1 cellular context compared by ENCODE assay signal in genomic region chr1:84603941-84604830, GRCh38.
A peak's percentile ranks its signal among the peaks of the same experiment; 100 is the strongest.
TF ChIP-seq lines count a peak whose summit lies in the region.

No MANE protein-coding gene starts in this region.

TF ChIP-seq in HepG2, 621 proteins besides CTCF, POLR2A, EP300 and RAD21 (continued from another document and continues in another):
- TF ChIP-seq ZNF431 (CRISPR knock-in tag; IDR thresholded peaks at IDR 0.05; ENCODE audit: borderline replicate concordance, low read depth) (no peak), ZNF282 (IDR thresholded peaks at IDR 0.05; ENCODE audit: partially characterized antibody) (no peak), ZNF333 (CRISPR knock-in tag; IDR thresholded peaks at IDR 0.05; ENCODE audit: borderline replicate concordance) (no peak), ZNF484 (CRISPR knock-in tag; IDR thresholded peaks at IDR 0.05; ENCODE audit: borderline replicate concordance, low read depth) (no peak), ZNF75D (CRISPR knock-in tag; IDR thresholded peaks at IDR 0.05; ENCODE audit: borderline replicate concordance) (no peak), ZNF556 (CRISPR knock-in tag; IDR thresholded peaks at IDR 0.05; ENCODE audit: borderline replicate concordance) (peak; percentile 34; the same call in 1 of the 2 replicates), KAT2B (IDR thresholded peaks at IDR 0.05; ENCODE audit: borderline replicate concordance, low read depth, low read length) (no peak), ZNF616 (CRISPR knock-in tag; IDR thresholded peaks at IDR 0.05; ENCODE audit: low read depth) (no peak), CBX5 (CRISPR knock-in tag; IDR thresholded peaks at IDR 0.05; ENCODE audit: borderline replicate concordance) (0 out of 2 replicates have a peak, but pooled peaks have one; percentile 31), ARHGAP35 (CRISPR knock-in tag; IDR thresholded peaks at IDR 0.05; ENCODE audit: borderline replicate concordance) (no peak), HMGXB3 (CRISPR knock-in tag; IDR thresholded peaks at IDR 0.05; ENCODE audit: borderline replicate concordance) (no peak), JUN (CRISPR knock-in tag; IDR thresholded peaks at IDR 0.05) (no peak), MAX (IDR thresholded peaks at IDR 0.05) (peak; percentile 69), MAF1 (CRISPR knock-in tag; IDR thresholded peaks at IDR 0.05; ENCODE audit: borderline replicate concordance) (no peak), ZNF432 (CRISPR knock-in tag; IDR thresholded peaks at IDR 0.05; ENCODE audit: borderline replicate concordance) (no peak), SNAPC5 (CRISPR knock-in tag; IDR thresholded peaks at IDR 0.05; ENCODE audit: borderline replicate concordance) (no peak), FOXP4 (CRISPR knock-in tag; IDR thresholded peaks at IDR 0.05) (peak; percentile 40), ZSCAN21 (CRISPR knock-in tag; IDR thresholded peaks at IDR 0.05; ENCODE audit: borderline replicate concordance) (no peak; the same call in 1 of the 2 replicates), ZGPAT (CRISPR knock-in tag; IDR thresholded peaks at IDR 0.05) (0 out of 2 replicates have a peak, but pooled peaks have one; percentile 31), PRDM4 (CRISPR knock-in tag; IDR thresholded peaks at IDR 0.05; ENCODE audit: borderline replicate concordance) (no peak), ZNF44 (CRISPR knock-in tag; IDR thresholded peaks at IDR 0.05) (no peak), MEIS1 (CRISPR knock-in tag; IDR thresholded peaks at IDR 0.05; ENCODE audit: borderline replicate concordance) (no peak), SP4 (CRISPR knock-in tag; IDR thresholded peaks at IDR 0.05) (no peak), ZBTB33 (CRISPR knock-in tag; IDR thresholded peaks at IDR 0.05) (no peak), ZNF672 (CRISPR knock-in tag; IDR thresholded peaks at IDR 0.05) (no peak), ZEB1 (IDR thresholded peaks at IDR 0.05; ENCODE audit: insufficient replicate concordance, low read depth) (no peak), ZMYM3 (CRISPR knock-in tag; IDR thresholded peaks at IDR 0.05) (no peak), ZNF543 (CRISPR knock-in tag; IDR thresholded peaks at IDR 0.05) (no peak), ZBTB7B (CRISPR knock-in tag; IDR thresholded peaks at IDR 0.05) (no peak), ATM (IDR thresholded peaks at IDR 0.05; ENCODE audit: borderline replicate concordance) (no peak), SRSF1 (optimal IDR thresholded peaks at IDR 0.05; ENCODE audit: low read depth, low read length) (no peak), ZNF350 (CRISPR knock-in tag; IDR thresholded peaks at IDR 0.05; ENCODE audit: borderline replicate concordance, low read depth) (no peak), SIX4 (CRISPR knock-in tag; IDR thresholded peaks at IDR 0.05) (no peak), THYN1 (CRISPR knock-in tag; IDR thresholded peaks at IDR 0.05; ENCODE audit: borderline replicate concordance, low read depth) (no peak), NFYC (CRISPR knock-in tag; IDR thresholded peaks at IDR 0.05) (no peak), IRF2 (CRISPR knock-in tag; IDR thresholded peaks at IDR 0.05) (no peak), CREB3 (CRISPR knock-in tag; IDR thresholded peaks at IDR 0.05) (no peak), HNF4G (IDR thresholded peaks at IDR 0.05; ENCODE audit: borderline replicate concordance, low read depth, low read length) (no peak), HNF4G (CRISPR knock-in tag; IDR thresholded peaks at IDR 0.05; ENCODE audit: borderline replicate concordance, low read depth) (no peak), ZNF562 (CRISPR knock-in tag; IDR thresholded peaks at IDR 0.05; ENCODE audit: borderline replicate concordance) (no peak), MBD4 (IDR thresholded peaks at IDR 0.05; ENCODE audit: borderline replicate concordance, low read length) (no peak), GABPB1 (CRISPR knock-in tag; IDR thresholded peaks at IDR 0.05) (no peak), ZNF782 (CRISPR knock-in tag; IDR thresholded peaks at IDR 0.05; ENCODE audit: borderline replicate concordance) (no peak), JDP2 (CRISPR knock-in tag; IDR thresholded peaks at IDR 0.05; ENCODE audit: borderline replicate concordance) (no peak), TCF12 (IDR thresholded peaks at IDR 0.05) (no peak), TCF12 (CRISPR knock-in tag; IDR thresholded peaks at IDR 0.05) (no peak), MLXIP (CRISPR knock-in tag; IDR thresholded peaks at IDR 0.05; ENCODE audit: borderline replicate concordance) (no peak), MED13 (CRISPR knock-in tag; IDR thresholded peaks at IDR 0.05) (no peak), THRA (CRISPR knock-in tag; IDR thresholded peaks at IDR 0.05; ENCODE audit: borderline replicate concordance) (peak; percentile 81; the same call in 1 of the 2 replicates), ZNF263 (CRISPR knock-in tag; IDR thresholded peaks at IDR 0.05) (no peak), ZNF841 (CRISPR knock-in tag; IDR thresholded peaks at IDR 0.05; ENCODE audit: borderline replicate concordance) (no peak)
